ENCODE assay signal across 18 cellular contexts in genomic region chr11:133936136-133936535, GRCh38. TPM values are rescaled to one million over a fixed set of nuclear protein-coding genes. Genes with fewer than 3 reads are reported as not detected.
A peak's percentile ranks its signal among the peaks of the same experiment; 100 is the strongest.
DNase-seq lines count a peak whose midpoint lies in the region; ATAC-seq and TF ChIP-seq lines count a peak whose summit lies in the region.
"Had no signal": no experiment of that assay in that cellular context is flagged by ENCODE, and none has a peak within 500 bp of the region (broad histone marks: within the 10 kb centered on the region; RNA-seq: fewer than 3 reads in every experiment).

No MANE protein-coding gene starts in this region.

- no peak for TF ChIP-seq CTCF in activated CD8-positive, alpha-beta T cell treated with anti-CD3 and anti-CD28 coated beads for 36 hours (IDR thresholded peaks at IDR 0.05)
- TF ChIP-seq CTCF in gastroesophageal sphincter (IDR thresholded peaks at IDR 0.05) = no peak

- no CpG with 5 or more reads among the region's 13 CpGs for WGBS in gastroesophageal sphincter (ENCODE audit: low coverage in 1 of 2), 2 donors

- peaks cover 21% of the 10 kb centered on the region for H3K4me1 Mint-ChIP-seq in activated CD8-positive, alpha-beta T cell treated with anti-CD3 and anti-CD28 coated beads, Interleukin-2, amount 10 ng/mL, durations not matched to agents 7 days and 5 days (ENCODE audit: low read depth)
- peaks cover 6% of the 10 kb centered on the region for H3K4me1 Mint-ChIP-seq in activated CD8-positive, alpha-beta T cell treated with anti-CD3 and anti-CD28 coated beads for 36 hours (ENCODE audit: low read depth)
- H3K4me1 Mint-ChIP-seq in stimulated activated effector memory CD8-positive, alpha-beta T cell treated with anti-CD3 and anti-CD28 coated beads, Interleukin-12 subunit alpha, Interleukin-12 subunit beta, amount 100 ng/mL, for 72 hours = peaks cover 24% of the 10 kb centered on the region
- peaks cover 18% of the 10 kb centered on the region for H3K4me1 Mint-ChIP-seq in activated T-helper 2 cell treated with anti-CD3 and anti-CD28 coated beads, Interferon-gamma antibody, Interleukin-2, Interleukin-4, amounts not matched to agents 10 μg/mL and 5 μg/mL and 100 μg/mL, durations not matched to agents 14 hours and 24 hours and 36 hours (ENCODE audit: low read depth)

- POLR2A ChIA-PET in activated CD8-positive, alpha-beta T cell treated with anti-CD3 and anti-CD28 coated beads, Interleukin-2, amount 10 ng/mL, durations not matched to agents 7 days and 5 days (lab: Charles Lee) = no interaction called here
- POLR2A ChIA-PET in activated CD8-positive, alpha-beta T cell treated with anti-CD3 and anti-CD28 coated beads for 36 hours (lab: Charles Lee) = no interaction called here

- H3K27me3 ChIP-seq in gastroesophageal sphincter = no peaks in the 10 kb centered on the region
- H3K27me3 ChIP-seq: SJSA1 had no signal

- ATAC-seq in activated CD8-positive, alpha-beta T cell treated with anti-CD3 and anti-CD28 coated beads, Interleukin-2, amount 10 ng/mL, durations not matched to agents 7 days and 5 days = no peak
- ATAC-seq in activated CD8-positive, alpha-beta T cell treated with anti-CD3 and anti-CD28 coated beads for 36 hours = no peak
- no peak for ATAC-seq in gastroesophageal sphincter
- no peak for ATAC-seq in stimulated activated effector memory CD8-positive, alpha-beta T cell treated with anti-CD3 and anti-CD28 coated beads, Interleukin-12 subunit alpha, Interleukin-12 subunit beta, amount 100 ng/mL, for 72 hours
- no peak for ATAC-seq in GM19023 (IDR thresholded peaks at IDR 0.05; ENCODE audit: unreplicated experiment)
- ATAC-seq in HG02973 (IDR thresholded peaks at IDR 0.05; ENCODE audit: unreplicated experiment) = no peak
- ATAC-seq: CD8-positive, alpha-beta T cell had no signal

- CTCF ChIA-PET in activated CD8-positive, alpha-beta T cell treated with anti-CD3 and anti-CD28 coated beads, Interleukin-2, amount 10 ng/mL, durations not matched to agents 7 days and 5 days (lab: Charles Lee) = no interaction called here
- CTCF ChIA-PET in activated CD8-positive, alpha-beta T cell treated with anti-CD3 and anti-CD28 coated beads for 36 hours (lab: Charles Lee) = no interaction called here

- H3K4me3 Mint-ChIP-seq in activated CD8-positive, alpha-beta T cell treated with anti-CD3 and anti-CD28 coated beads, Interleukin-2, amount 10 ng/mL, durations not matched to agents 7 days and 5 days = no peak overlapping the region
- no peak overlapping the region for H3K4me3 Mint-ChIP-seq in activated CD8-positive, alpha-beta T cell treated with anti-CD3 and anti-CD28 coated beads for 36 hours
- no peak overlapping the region for H3K4me3 Mint-ChIP-seq in stimulated activated effector memory CD8-positive, alpha-beta T cell treated with anti-CD3 and anti-CD28 coated beads, Interleukin-12 subunit alpha, Interleukin-12 subunit beta, amount 100 ng/mL, for 72 hours
- no peak overlapping the region for H3K4me3 Mint-ChIP-seq in activated T-helper 2 cell treated with anti-CD3 and anti-CD28 coated beads, Interferon-gamma antibody, Interleukin-2, Interleukin-4, amounts not matched to agents 10 μg/mL and 5 μg/mL and 100 μg/mL, durations not matched to agents 14 hours and 24 hours and 36 hours (ENCODE audit: low read depth)
- H3K4me3 Mint-ChIP-seq: CD8-positive, alpha-beta T cell; IgD-negative memory B cell had no signal

- TF ChIP-seq POLR2A in gastroesophageal sphincter (IDR thresholded peaks at IDR 0.05) = no peak

- H3K9me3 ChIP-seq in gastroesophageal sphincter = no peaks in the 10 kb centered on the region
- H3K9me3 ChIP-seq: HAP-1, SJSA1 had no signal

- H3K27ac Mint-ChIP-seq in activated CD8-positive, alpha-beta T cell treated with anti-CD3 and anti-CD28 coated beads, Interleukin-2, amount 10 ng/mL, durations not matched to agents 7 days and 5 days = peak overlapping the region; percentile 46
- H3K27ac Mint-ChIP-seq in activated CD8-positive, alpha-beta T cell treated with anti-CD3 and anti-CD28 coated beads for 36 hours = no peak overlapping the region
- peak overlapping the region; percentile 40 for H3K27ac Mint-ChIP-seq in stimulated activated effector memory CD8-positive, alpha-beta T cell treated with anti-CD3 and anti-CD28 coated beads, Interleukin-12 subunit alpha, Interleukin-12 subunit beta, amount 100 ng/mL, for 72 hours
- H3K27ac Mint-ChIP-seq in activated T-helper 2 cell treated with anti-CD3 and anti-CD28 coated beads, Interferon-gamma antibody, Interleukin-2, Interleukin-4, amounts not matched to agents 10 μg/mL and 5 μg/mL and 100 μg/mL, durations not matched to agents 14 hours and 24 hours and 36 hours = no peak overlapping the region
- H3K27ac Mint-ChIP-seq: CD8-positive, alpha-beta T cell; IgD-negative memory B cell had no signal

- intact Hi-C loops in activated CD8-positive, alpha-beta T cell treated with anti-CD3 and anti-CD28 coated beads for 36 hours (cut with micrococcal nuclease) = no loop called here
- intact Hi-C loops in activated T-helper 2 cell treated with anti-CD3 and anti-CD28 coated beads, Interferon-gamma antibody, Interleukin-2, Interleukin-4, amounts not matched to agents 10 μg/mL and 5 μg/mL and 100 μg/mL, durations not matched to agents 14 hours and 24 hours and 36 hours (cut with micrococcal nuclease) = no loop called here

- H3K36me3 ChIP-seq in gastroesophageal sphincter = peaks cover 0 to 57% of the 10 kb centered on the region in 2 donors
- H3K36me3 ChIP-seq: HAP-1, SJSA1 had no signal

- no peak overlapping the region for H3K4me3 ChIP-seq in gastroesophageal sphincter
- H3K4me3 ChIP-seq: HAP-1, SJSA1 had no signal

- no peak for DNase-seq in activated CD8-positive, alpha-beta T cell treated with anti-CD3 and anti-CD28 coated beads, Interleukin-2, amount 10 ng/mL, durations not matched to agents 7 days and 5 days
- DNase-seq in activated CD8-positive, alpha-beta T cell treated with anti-CD3 and anti-CD28 coated beads for 36 hours = no peak
- DNase-seq in SK-N-DZ (ENCODE audit: low spot score) = peak; percentile 32
- DNase-seq in stimulated activated effector memory CD8-positive, alpha-beta T cell treated with anti-CD3 and anti-CD28 coated beads, Interleukin-12 subunit alpha, Interleukin-12 subunit beta, amount 100 ng/mL, for 72 hours (ENCODE audit: low spot score in 2 of 2) = no peak
- no peak for DNase-seq in activated T-helper 2 cell treated with anti-CD3 and anti-CD28 coated beads, Interferon-gamma antibody, Interleukin-2, Interleukin-4, amounts not matched to agents 10 μg/mL and 5 μg/mL and 100 μg/mL, durations not matched to agents 14 hours and 24 hours and 36 hours (ENCODE audit: low spot score)
- DNase-seq: CD8-positive, alpha-beta T cell; DMS79 treated with DMSO at 0.1 percent for 48 hours; Karpas-422; NCI-H1092 treated with DMSO at 0.1 percent for 48 hours; NCI-H187; NCI-H345; NCI-H526 had no signal

- H3K4me1 ChIP-seq in gastroesophageal sphincter = peaks cover 0 to 30% (median 0%) of the 10 kb centered on the region in 3 donors
- H3K4me1 ChIP-seq: HAP-1, SJSA1 had no signal

- H3K36me3 Mint-ChIP-seq in activated CD8-positive, alpha-beta T cell treated with anti-CD3 and anti-CD28 coated beads, Interleukin-2, amount 10 ng/mL, durations not matched to agents 7 days and 5 days (ENCODE audit: low read depth) = peaks cover 70% of the 10 kb centered on the region
- peaks cover 60% of the 10 kb centered on the region for H3K36me3 Mint-ChIP-seq in activated CD8-positive, alpha-beta T cell treated with anti-CD3 and anti-CD28 coated beads for 36 hours (ENCODE audit: low read depth)
- peaks cover 65% of the 10 kb centered on the region for H3K36me3 Mint-ChIP-seq in stimulated activated effector memory CD8-positive, alpha-beta T cell treated with anti-CD3 and anti-CD28 coated beads, Interleukin-12 subunit alpha, Interleukin-12 subunit beta, amount 100 ng/mL, for 72 hours
- peaks cover 86% of the 10 kb centered on the region for H3K36me3 Mint-ChIP-seq in activated T-helper 2 cell treated with anti-CD3 and anti-CD28 coated beads, Interferon-gamma antibody, Interleukin-2, Interleukin-4, amounts not matched to agents 10 μg/mL and 5 μg/mL and 100 μg/mL, durations not matched to agents 14 hours and 24 hours and 36 hours (ENCODE audit: low read depth)
- H3K36me3 Mint-ChIP-seq: IgD-negative memory B cell had no signal

- peak overlapping the region in 3 of 4 donors; percentile 6 to 66 (median 44) for H3K27ac ChIP-seq in gastroesophageal sphincter
- H3K27ac ChIP-seq: SJSA1 had no signal

- no peaks in the 10 kb centered on the region for H3K27me3 Mint-ChIP-seq in activated CD8-positive, alpha-beta T cell treated with anti-CD3 and anti-CD28 coated beads, Interleukin-2, amount 10 ng/mL, durations not matched to agents 7 days and 5 days (ENCODE audit: low read depth)
- no peaks in the 10 kb centered on the region for H3K27me3 Mint-ChIP-seq in activated CD8-positive, alpha-beta T cell treated with anti-CD3 and anti-CD28 coated beads for 36 hours
- H3K27me3 Mint-ChIP-seq in activated T-helper 2 cell treated with anti-CD3 and anti-CD28 coated beads, Interferon-gamma antibody, Interleukin-2, Interleukin-4, amounts not matched to agents 10 μg/mL and 5 μg/mL and 100 μg/mL, durations not matched to agents 14 hours and 24 hours and 36 hours (ENCODE audit: low read depth) = no peaks in the 10 kb centered on the region

- no peak for TF ChIP-seq EP300 in gastroesophageal sphincter (IDR thresholded peaks at IDR 0.05)

- H3K9me3 Mint-ChIP-seq in activated CD8-positive, alpha-beta T cell treated with anti-CD3 and anti-CD28 coated beads, Interleukin-2, amount 10 ng/mL, durations not matched to agents 7 days and 5 days (ENCODE audit: insufficient read depth) = no peaks in the 10 kb centered on the region
- no peaks in the 10 kb centered on the region for H3K9me3 Mint-ChIP-seq in activated CD8-positive, alpha-beta T cell treated with anti-CD3 and anti-CD28 coated beads for 36 hours
- no peaks in the 10 kb centered on the region for H3K9me3 Mint-ChIP-seq in stimulated activated effector memory CD8-positive, alpha-beta T cell treated with anti-CD3 and anti-CD28 coated beads, Interleukin-12 subunit alpha, Interleukin-12 subunit beta, amount 100 ng/mL, for 72 hours
- H3K9me3 Mint-ChIP-seq in activated T-helper 2 cell treated with anti-CD3 and anti-CD28 coated beads, Interferon-gamma antibody, Interleukin-2, Interleukin-4, amounts not matched to agents 10 μg/mL and 5 μg/mL and 100 μg/mL, durations not matched to agents 14 hours and 24 hours and 36 hours = no peaks in the 10 kb centered on the region
- H3K9me3 Mint-ChIP-seq: CD8-positive, alpha-beta T cell had no signal

RNA-seq across cellular contexts. Expression of gene IGSF9B, which starts 20.6 kb away (rescaled TPM):
- total RNA-seq in activated CD8-positive, alpha-beta T cell treated with anti-CD3 and anti-CD28 coated beads, Interleukin-2, amount 10 ng/mL, durations not matched to agents 7 days and 5 days = 100 to 1,000 TPM in 1 of 2 experiments, 10 to 100 TPM in 1; 96.3 to 118 TPM
- 100 to 1,000 TPM; 124 to 136 TPM for total RNA-seq in activated CD8-positive, alpha-beta T cell treated with anti-CD3 and anti-CD28 coated beads for 36 hours
- polyA plus RNA-seq in SK-N-DZ (2014; cell fraction: cytosol; rRNA removed) = 0.98 and 11.7 TPM in 2 replicates
- polyA plus RNA-seq in SK-N-DZ (2014; cell fraction: nucleus; rRNA removed) = 0.64 and 3.8 TPM in 2 replicates
- 100 to 1,000 TPM in 1 of 4 donors, 10 to 100 TPM in 3; 24.1 to 120 (median 43.3) TPM for total RNA-seq in gastroesophageal sphincter
- 101 and 110 TPM in 2 replicates for total RNA-seq in activated T-helper 2 cell treated with anti-CD3 and anti-CD28 coated beads, Interferon-gamma antibody, Interleukin-2, Interleukin-4, amounts not matched to agents 10 μg/mL and 5 μg/mL and 100 μg/mL, durations not matched to agents 14 hours and 24 hours and 36 hours
- total RNA-seq: SJSA1 had no signal
- polyA plus RNA-seq: IgD-negative memory B cell had no signal

Comparison
In these comparisons a context has a peak if more than half of its experiments do, and no peak if none do; other contexts are left out.
1. H3K27ac Mint-ChIP-seq: peak in activated CD8-positive, alpha-beta T cell treated with anti-CD3 and anti-CD28 coated beads, Interleukin-2, amount 10 ng/mL, durations not matched to agents 7 days and 5 days (single experiment) and stimulated activated effector memory CD8-positive, alpha-beta T cell treated with anti-CD3 and anti-CD28 coated beads, Interleukin-12 subunit alpha, Interleukin-12 subunit beta, amount 100 ng/mL, for 72 hours (single experiment); none in activated CD8-positive, alpha-beta T cell treated with anti-CD3 and anti-CD28 coated beads for 36 hours (single experiment) and activated T-helper 2 cell treated with anti-CD3 and anti-CD28 coated beads, Interferon-gamma antibody, Interleukin-2, Interleukin-4, amounts not matched to agents 10 μg/mL and 5 μg/mL and 100 μg/mL, durations not matched to agents 14 hours and 24 hours and 36 hours (single experiment).